ENCODE assay signal across 29 cellular contexts in genomic region chr18:3130344-3130743, GRCh38.
"Had no signal": no experiment of that assay in that cellular context is flagged by ENCODE, and none has a peak within 500 bp of the region (broad histone marks: within the 10 kb centered on the region; RNA-seq: fewer than 3 reads in every experiment).

No MANE protein-coding gene starts in this region.

- H3K4me3 Mint-ChIP-seq: activated CD4-positive, alpha-beta memory T cell treated with anti-CD3 and anti-CD28 coated beads, Interleukin-2, amount 10 ng/mL, durations not matched to agents 7 days and 5 days; activated CD4-positive, alpha-beta T cell treated with anti-CD3 and anti-CD28 coated beads, Interleukin-2, amount 10 ng/mL, durations not matched to agents 7 days and 5 days; activated CD8-positive, alpha-beta memory T cell treated with anti-CD3 and anti-CD28 coated beads, Interleukin-2, amount 10 ng/mL, durations not matched to agents 7 days and 5 days; activated naive CD4-positive, alpha-beta T cell treated with anti-CD3 and anti-CD28 coated beads, Interleukin-2, amount 10 ng/mL, durations not matched to agents 7 days and 5 days; activated naive CD8-positive, alpha-beta T cell treated with anti-CD3 and anti-CD28 coated beads, Interleukin-2, amount 10 ng/mL, durations not matched to agents 7 days and 5 days; brain; WTC11 had no signal

- DNase-seq: activated CD4-positive, alpha-beta memory T cell treated with anti-CD3 and anti-CD28 coated beads, Interleukin-2, amount 10 ng/mL, durations not matched to agents 7 days and 5 days; activated CD4-positive, alpha-beta T cell treated with anti-CD3 and anti-CD28 coated beads for 1 hour; activated CD4-positive, alpha-beta T cell treated with anti-CD3 and anti-CD28 coated beads for 4 hours; activated CD4-positive, alpha-beta T cell treated with anti-CD3 and anti-CD28 coated beads, Interleukin-2, amount 10 ng/mL, durations not matched to agents 7 days and 5 days; activated CD4-positive, alpha-beta T cell treated with anti-CD3 and anti-CD28 coated beads, Interleukin-2, amount 50 U/mL, for 4 hours; activated CD8-positive, alpha-beta memory T cell treated with anti-CD3 and anti-CD28 coated beads, Interleukin-2, amount 10 ng/mL, durations not matched to agents 7 days and 5 days; activated CD8-positive, alpha-beta memory T cell treated with anti-CD3 and anti-CD28 coated beads, Interleukin-2, amount 50 U/mL, for 4 hours; activated gamma-delta T cell; activated naive CD4-positive, alpha-beta T cell; activated naive CD4-positive, alpha-beta T cell treated with anti-CD3 and anti-CD28 coated beads, Interleukin-2, amount 10 ng/mL, durations not matched to agents 7 days and 5 days; activated naive CD8-positive, alpha-beta T cell treated with anti-CD3 and anti-CD28 coated beads, Interleukin-2, amount 10 ng/mL, durations not matched to agents 7 days and 5 days; activated T-cell treated with anti-CD3 and anti-CD28 coated beads, Interleukin-2, amount 50 U/mL, for 1 hour; activated T-cell treated with anti-CD3 and anti-CD28 coated beads, Interleukin-2, amount 50 U/mL, for 48 hours; central memory CD4-positive, alpha-beta T cell; cerebellar nuclear complex; colonic mucosa; effector CD8-positive, alpha-beta T cell; foreskin fibroblast; T-helper 2 cell had no signal

- H3K4me1 ChIP-seq: ascending aorta, breast epithelium, colonic mucosa had no signal

- H3K36me3 ChIP-seq: breast epithelium, colonic mucosa had no signal

- FAIRE-seq: endometrium, endothelial cell of umbilical vein, frontal cortex had no signal

- H3K27ac Mint-ChIP-seq: activated CD4-positive, alpha-beta memory T cell treated with anti-CD3 and anti-CD28 coated beads, Interleukin-2, amount 10 ng/mL, durations not matched to agents 7 days and 5 days; activated CD4-positive, alpha-beta T cell treated with anti-CD3 and anti-CD28 coated beads, Interleukin-2, amount 10 ng/mL, durations not matched to agents 7 days and 5 days; activated CD8-positive, alpha-beta memory T cell treated with anti-CD3 and anti-CD28 coated beads, Interleukin-2, amount 10 ng/mL, durations not matched to agents 7 days and 5 days; activated naive CD4-positive, alpha-beta T cell treated with anti-CD3 and anti-CD28 coated beads, Interleukin-2, amount 10 ng/mL, durations not matched to agents 7 days and 5 days; activated naive CD4-positive, alpha-beta T cell treated with anti-CD3 and anti-CD28 coated beads, Interleukin-2, amount 50 U/mL, for 72 hours; activated naive CD8-positive, alpha-beta T cell treated with anti-CD3 and anti-CD28 coated beads, Interleukin-2, amount 10 ng/mL, durations not matched to agents 7 days and 5 days; brain; WTC11 had no signal

- H3K36me3 Mint-ChIP-seq: activated CD8-positive, alpha-beta memory T cell treated with anti-CD3 and anti-CD28 coated beads, Interleukin-2, amount 10 ng/mL, durations not matched to agents 7 days and 5 days; activated naive CD4-positive, alpha-beta T cell treated with anti-CD3 and anti-CD28 coated beads, Interleukin-2, amount 10 ng/mL, durations not matched to agents 7 days and 5 days; activated naive CD8-positive, alpha-beta T cell treated with anti-CD3 and anti-CD28 coated beads, Interleukin-2, amount 10 ng/mL, durations not matched to agents 7 days and 5 days; WTC11 had no signal

- H3K27me3 ChIP-seq: ascending aorta, breast epithelium, cardiac muscle cell, colonic mucosa had no signal

- H3K9me3 Mint-ChIP-seq: activated CD4-positive, alpha-beta memory T cell treated with anti-CD3 and anti-CD28 coated beads, Interleukin-2, amount 10 ng/mL, durations not matched to agents 7 days and 5 days; activated CD4-positive, alpha-beta T cell treated with anti-CD3 and anti-CD28 coated beads, Interleukin-2, amount 10 ng/mL, durations not matched to agents 7 days and 5 days; activated naive CD4-positive, alpha-beta T cell treated with anti-CD3 and anti-CD28 coated beads, Interleukin-2, amount 10 ng/mL, durations not matched to agents 7 days and 5 days; activated naive CD4-positive, alpha-beta T cell treated with anti-CD3 and anti-CD28 coated beads, Interleukin-2, amount 50 U/mL, for 72 hours; activated naive CD8-positive, alpha-beta T cell treated with anti-CD3 and anti-CD28 coated beads, Interleukin-2, amount 10 ng/mL, durations not matched to agents 7 days and 5 days; WTC11 had no signal

- ATAC-seq: activated CD8-positive, alpha-beta memory T cell treated with anti-CD3 and anti-CD28 coated beads, Interleukin-2, amount 10 ng/mL, durations not matched to agents 7 days and 5 days; activated naive CD4-positive, alpha-beta T cell treated with anti-CD3 and anti-CD28 coated beads, Interleukin-2, amount 50 U/mL, for 72 hours; WTC11 had no signal

- H3K27me3 Mint-ChIP-seq: activated CD4-positive, alpha-beta T cell treated with anti-CD3 and anti-CD28 coated beads, Interleukin-2, amount 10 ng/mL, durations not matched to agents 7 days and 5 days; activated CD8-positive, alpha-beta memory T cell treated with anti-CD3 and anti-CD28 coated beads, Interleukin-2, amount 10 ng/mL, durations not matched to agents 7 days and 5 days; brain had no signal

- H3K4me3 ChIP-seq: ascending aorta, breast epithelium, cardiac muscle cell, colonic mucosa had no signal

- H3K9me3 ChIP-seq: ascending aorta, breast epithelium, colonic mucosa had no signal

- H3K27ac ChIP-seq: ascending aorta, breast epithelium, cardiac muscle cell, colonic mucosa, epithelial cell of prostate had no signal
